Comparison of ENCODE assay signal across 22 cellular contexts in genomic region chr2:86566158-86566827, GRCh38. TPM values are rescaled to one million over a fixed set of nuclear protein-coding genes. Genes with fewer than 3 reads are reported as not detected.
DNase-seq lines count a peak whose midpoint lies in the region; ATAC-seq lines count a peak whose summit lies in the region.
"Had no signal": no experiment of that assay in that cellular context is flagged by ENCODE, and none has a peak within 500 bp of the region (broad histone marks: within the 10 kb centered on the region; RNA-seq: fewer than 3 reads in every experiment).

No MANE protein-coding gene starts in this region.

- DNase-seq in G401 (ENCODE audit: low spot score): peak; percentile 96
- DNase-seq in NCI-H2171 (lab: John Stamatoyannopoulos, UW): peak; percentile 13
- DNase-seq in cerebellar cortex (ENCODE audit: low spot score): peak; percentile 94
- DNase-seq in occipital lobe (lab: John Stamatoyannopoulos, UW): peak; percentile 68
- DNase-seq in activated T-helper 2 cell treated with anti-CD3 and anti-CD28 coated beads, Interferon-gamma antibody, Interleukin-2, Interleukin-4, amounts not matched to agents 10 μg/mL and 5 μg/mL and 100 μg/mL, durations not matched to agents 14 hours and 24 hours and 36 hours (ENCODE audit: low spot score): no peak
- DNase-seq: activated CD4-positive, alpha-beta T cell treated with anti-CD3 and anti-CD28 coated beads for 4 hours; activated effector memory CD4-positive, alpha-beta T cell treated with Interleukin-2 at 50 U/mL for 16 hours; AML-193; Calu3; effector memory CD4-positive, alpha-beta T cell; immature natural killer cell; lower lobe of right lung; MM.1S; NCI-H146; NCI-H345; stimulated activated CD4-positive, alpha-beta T cell treated with anti-CD3 and anti-CD28 coated beads, Interleukin-4, amount 100 ng/mL, for 1 hour had no signal

- intact Hi-C loops in activated T-helper 2 cell treated with anti-CD3 and anti-CD28 coated beads, Interferon-gamma antibody, Interleukin-2, Interleukin-4, amounts not matched to agents 10 μg/mL and 5 μg/mL and 100 μg/mL, durations not matched to agents 14 hours and 24 hours and 36 hours (cut with micrococcal nuclease): loop anchor here (10.0 kb wide), 1 partner anchor 371 kb away; the partner anchor contains the start of genes IMMT and MRPL35

- no peaks in the 10 kb centered on the region for H3K27me3 Mint-ChIP-seq in activated T-helper 2 cell treated with anti-CD3 and anti-CD28 coated beads, Interferon-gamma antibody, Interleukin-2, Interleukin-4, amounts not matched to agents 10 μg/mL and 5 μg/mL and 100 μg/mL, durations not matched to agents 14 hours and 24 hours and 36 hours (ENCODE audit: low read depth)

- H3K9me3 Mint-ChIP-seq in activated T-helper 2 cell treated with anti-CD3 and anti-CD28 coated beads, Interferon-gamma antibody, Interleukin-2, Interleukin-4, amounts not matched to agents 10 μg/mL and 5 μg/mL and 100 μg/mL, durations not matched to agents 14 hours and 24 hours and 36 hours: peaks cover 9% of the 10 kb centered on the region
- H3K9me3 Mint-ChIP-seq: immature natural killer cell had no signal

- ATAC-seq in GM18873 (IDR thresholded peaks at IDR 0.05; ENCODE audit: low FRiP score, unreplicated experiment): no peak
- ATAC-seq in GM19467 (IDR thresholded peaks at IDR 0.05; ENCODE audit: unreplicated experiment): no peak
- no peak for ATAC-seq in GM19463 (IDR thresholded peaks at IDR 0.05; ENCODE audit: unreplicated experiment)
- ATAC-seq: GM12878, HCT116, lower lobe of right lung, Right ventricle myocardium inferior had no signal

- H3K4me3 Mint-ChIP-seq in activated T-helper 2 cell treated with anti-CD3 and anti-CD28 coated beads, Interferon-gamma antibody, Interleukin-2, Interleukin-4, amounts not matched to agents 10 μg/mL and 5 μg/mL and 100 μg/mL, durations not matched to agents 14 hours and 24 hours and 36 hours (ENCODE audit: low read depth): no peak overlapping the region
- H3K4me3 Mint-ChIP-seq: immature natural killer cell had no signal

- in situ Hi-C loops in G401 (cut with HindIII; ENCODE audit: low sequenced_read_pairs): no loop called here

- H3K27ac Mint-ChIP-seq in activated T-helper 2 cell treated with anti-CD3 and anti-CD28 coated beads, Interferon-gamma antibody, Interleukin-2, Interleukin-4, amounts not matched to agents 10 μg/mL and 5 μg/mL and 100 μg/mL, durations not matched to agents 14 hours and 24 hours and 36 hours: no peak overlapping the region
- H3K27ac Mint-ChIP-seq: immature natural killer cell had no signal

- H3K36me3 Mint-ChIP-seq in activated T-helper 2 cell treated with anti-CD3 and anti-CD28 coated beads, Interferon-gamma antibody, Interleukin-2, Interleukin-4, amounts not matched to agents 10 μg/mL and 5 μg/mL and 100 μg/mL, durations not matched to agents 14 hours and 24 hours and 36 hours (ENCODE audit: low read depth): peaks cover 14% of the 10 kb centered on the region
- H3K36me3 Mint-ChIP-seq: immature natural killer cell had no signal

- H3K4me1 Mint-ChIP-seq in activated T-helper 2 cell treated with anti-CD3 and anti-CD28 coated beads, Interferon-gamma antibody, Interleukin-2, Interleukin-4, amounts not matched to agents 10 μg/mL and 5 μg/mL and 100 μg/mL, durations not matched to agents 14 hours and 24 hours and 36 hours (ENCODE audit: low read depth): peaks cover 19% of the 10 kb centered on the region

RNA-seq across cellular contexts. Expression of gene CHMP3, which starts 3.0 kb away (rescaled TPM):
- total RNA-seq in G401 (2014; rRNA removed; shearing (Covaris generic)): 58.8 and 83.8 TPM in 2 replicates
- 50.1 TPM for total RNA-seq in occipital lobe
- total RNA-seq in activated T-helper 2 cell treated with anti-CD3 and anti-CD28 coated beads, Interferon-gamma antibody, Interleukin-2, Interleukin-4, amounts not matched to agents 10 μg/mL and 5 μg/mL and 100 μg/mL, durations not matched to agents 14 hours and 24 hours and 36 hours: 31.4 and 33.6 TPM in 2 replicates

RNA-seq across cellular contexts. Expression of gene RNF103, which starts 57.4 kb away (rescaled TPM):
- total RNA-seq in G401 (2014; rRNA removed; shearing (Covaris generic)): 10.9 and 13.4 TPM in 2 replicates
- total RNA-seq in occipital lobe: 48.5 TPM
- total RNA-seq in activated T-helper 2 cell treated with anti-CD3 and anti-CD28 coated beads, Interferon-gamma antibody, Interleukin-2, Interleukin-4, amounts not matched to agents 10 μg/mL and 5 μg/mL and 100 μg/mL, durations not matched to agents 14 hours and 24 hours and 36 hours: 12.4 and 12.7 TPM in 2 replicates
